In the genomic region with DNA sequence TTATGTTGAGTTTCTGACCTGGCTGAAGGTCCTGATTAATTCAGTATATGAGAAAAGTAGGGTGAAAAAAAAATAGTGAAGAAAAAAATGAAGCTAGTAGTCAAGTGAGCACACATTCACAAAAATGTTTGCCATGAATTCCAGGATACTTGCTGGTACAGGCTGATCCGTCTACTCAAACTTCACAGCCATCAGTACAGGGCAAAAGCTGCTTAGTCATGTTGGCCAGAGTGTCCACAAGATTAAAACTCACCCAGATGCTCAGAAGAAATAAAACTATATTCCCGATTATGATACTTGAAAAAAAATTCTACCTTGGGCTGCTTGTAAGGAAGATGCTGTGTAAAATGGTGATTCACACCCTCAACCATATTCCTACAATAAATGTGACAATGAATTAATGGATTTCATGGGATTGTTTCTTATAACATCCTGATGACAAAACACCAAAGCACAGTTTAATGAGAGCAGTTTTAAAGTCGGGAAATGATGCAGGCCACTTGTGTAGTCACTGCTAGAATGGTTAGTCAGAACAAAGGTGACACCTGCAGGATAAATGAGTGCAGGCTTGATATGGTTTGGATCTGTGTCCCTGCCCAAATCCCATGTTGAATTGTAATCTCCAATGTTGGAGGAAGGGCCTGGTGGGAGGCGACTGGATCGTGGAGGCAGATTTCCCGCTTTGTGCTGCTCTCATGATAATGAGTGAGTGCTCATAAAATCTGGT, we compare ENCODE assay signal across 12 cellular contexts. TPM values are rescaled to one million over a fixed set of nuclear protein-coding genes. Genes with fewer than 3 reads are reported as not detected.
DNase-seq lines count a peak whose midpoint lies in the region; ATAC-seq and TF ChIP-seq lines count a peak whose summit lies in the region.
"Had no signal": no experiment of that assay in that cellular context is flagged by ENCODE, and none has a peak within 500 bp of the region (broad histone marks: within the 10 kb centered on the region; RNA-seq: fewer than 3 reads in every experiment).

No MANE protein-coding gene starts in this region.

- H3K27ac ChIP-seq in DND-41 (ENCODE audit: low read length) (peak overlapping the region; percentile 70), Panc1 (ENCODE audit: low read length) (no peak overlapping the region), fibroblast of lung (ENCODE audit: insufficient read depth, low read length) (no peak overlapping the region), psoas muscle (peak overlapping the region; percentile 73)

- peak; percentile 36; the same call in 1 of the 3 replicates for ATAC-seq in DND-41 (ENCODE audit: insufficient read depth, low read depth)
- ATAC-seq in Panc1, result no peak
- peak; percentile 54 to 78 (median 74) for ATAC-seq in psoas muscle
- no peak for ATAC-seq in HG02840 (IDR thresholded peaks at IDR 0.05; ENCODE audit: low FRiP score, unreplicated experiment)

- H3K4me2 ChIP-seq in DND-41 (ENCODE audit: insufficient read depth, low read length) (no peak overlapping the region), fibroblast of lung (ENCODE audit: extremely low read depth, insufficient read depth, low read length) (no peak overlapping the region)

- in situ Hi-C loops in Panc1 (cut with HindIII; ENCODE audit: low pct_unique_long_range_greater_than_20kb, low sequenced_read_pairs), result no loop called here

- no TSS peak for BruUV-seq in Panc1 (replicated peaks; lab: Mats Ljungman, UMichigan)

- no peaks in the 10 kb centered on the region for H4K20me1 ChIP-seq in DND-41 (ENCODE audit: insufficient read depth, low read length)
- no peaks in the 10 kb centered on the region for H4K20me1 ChIP-seq in fibroblast of lung (ENCODE audit: control insufficient read depth, extremely low read depth, insufficient read depth, low read length)

- H3K9ac ChIP-seq in DND-41 (ENCODE audit: low read depth, low read length) (peak overlapping the region; percentile 19; the same call in 1 of the 2 replicates), fibroblast of lung (ENCODE audit: insufficient read depth, low read length) (no peak overlapping the region)

- H3K36me3 ChIP-seq in DND-41 (ENCODE audit: insufficient read depth, low read length) (peaks cover 20% of the 10 kb centered on the region), Panc1 (ENCODE audit: control insufficient read depth, insufficient read depth, low read length) (no peaks in the 10 kb centered on the region), fibroblast of lung (ENCODE audit: control insufficient read depth, insufficient read depth, low read length) (no peaks in the 10 kb centered on the region), psoas muscle (ENCODE audit: insufficient read depth in 1 of 2, low read depth in 1 of 2) (no peaks in the 10 kb centered on the region)

- H3K27me3 ChIP-seq in DND-41 (ENCODE audit: insufficient read depth, low read length, poor library complexity), result no peaks in the 10 kb centered on the region
- no peaks in the 10 kb centered on the region; the same call in 1 of the 2 replicates for H3K27me3 ChIP-seq in Panc1 (ENCODE audit: control insufficient read depth, insufficient read depth, low read length)
- H3K27me3 ChIP-seq in fibroblast of lung (ENCODE audit: control insufficient read depth, insufficient read depth, low read length), result no peaks in the 10 kb centered on the region
- H3K27me3 ChIP-seq in psoas muscle (ENCODE audit: insufficient read depth in 3 of 3, low read length in 2 of 3), result peaks cover 0 to 3% (median 0%) of the 10 kb centered on the region in 3 donors

- no peak overlapping the region for H2AFZ ChIP-seq in DND-41 (ENCODE audit: low read depth, low read length)
- no peak overlapping the region for H2AFZ ChIP-seq in fibroblast of lung (ENCODE audit: low read length)

- peak; percentile 13 for DNase-seq in DND-41
- no peak for DNase-seq in Panc1 (ENCODE audit: low read depth, low spot score)
- peak; percentile 68 to 83 for DNase-seq in fibroblast of lung (ENCODE audit: low read depth in 2 of 2)
- DNase-seq in psoas muscle, result no peak
- no peak for DNase-seq in putamen (ENCODE audit: low spot score)
- DNase-seq in ureter (ENCODE audit: low spot score), result no peak
- DNase-seq in CD1c-positive myeloid dendritic cell (ENCODE audit: extremely low spot score), result no peak
- DNase-seq: activated T-cell treated with anti-CD3 and anti-CD28 coated beads, Interleukin-2, amount 50 U/mL, for 24 hours; DMS 273 treated with DMSO at 0.1 percent for 48 hours; immature natural killer cell had no signal

- H3K4me3 ChIP-seq in DND-41 (ENCODE audit: low read depth in 1 of 2, low read length in 2 of 2) (no peak overlapping the region), Panc1 (ENCODE audit: low read depth in 2 of 2, low read length in 2 of 2) (no peak overlapping the region), fibroblast of lung (replicated peaks in 1 of 4; ENCODE audit: control extremely low read depth in 1 of 4, insufficient read depth in 1 of 4, low read depth in 3 of 4, low read length in 4 of 4) (no peak overlapping the region), psoas muscle (peak overlapping the region; percentile 23)

- intact Hi-C loops in Panc1 (cut with micrococcal nuclease; ENCODE audit: unreplicated experiment) (no loop called here), psoas muscle (cut with DNase I) (loop anchor here (2.0 to 10.0 kb wide), 3 partner anchors 49 to 225 kb away; a partner anchor contains a TSS)

- H3K79me2 ChIP-seq in DND-41 (ENCODE audit: insufficient read depth, low read length) (peaks cover 18% of the 10 kb centered on the region), fibroblast of lung (ENCODE audit: control insufficient read depth, insufficient read depth, low read length) (no peaks in the 10 kb centered on the region)

- TF ChIP-seq CTCF in DND-41 (IDR thresholded peaks at IDR 0.05; ENCODE audit: borderline replicate concordance, extremely low read depth, low read length, poor library complexity, severe bottlenecking) (peak; percentile 50), Panc1 (IDR thresholded peaks at IDR 0.05) (0 out of 2 replicates have a peak, but pooled peaks have one; percentile 17), fibroblast of lung (conservative IDR thresholded peaks at IDR 0.05 in 1 of 2, IDR thresholded peaks at IDR 0.05 in 1 of 2; ENCODE audit: low read depth in 1 of 2, low read length in 2 of 2) (no peak), psoas muscle (IDR thresholded peaks at IDR 0.05) (peak; percentile 57)

- H3K9me3 ChIP-seq in DND-41 (ENCODE audit: insufficient read depth, low read length, severe bottlenecking), result peaks cover 6% of the 10 kb centered on the region
- H3K9me3 ChIP-seq in Panc1 (ENCODE audit: control insufficient read depth, insufficient read depth, low read depth, low read length), result no peaks in the 10 kb centered on the region
- H3K9me3 ChIP-seq in fibroblast of lung (ENCODE audit: control insufficient read depth, insufficient read depth, low read depth, low read length), result no peaks in the 10 kb centered on the region
- peaks cover 6% of the 10 kb centered on the region for H3K9me3 ChIP-seq in psoas muscle

- CTCF ChIA-PET in Panc1 (lab: Charles Lee), result no interaction called here

- peaks cover 64% of the 10 kb centered on the region for H3K4me1 ChIP-seq in DND-41 (ENCODE audit: insufficient read depth, low read length)
- H3K4me1 ChIP-seq in Panc1 (ENCODE audit: control insufficient read depth, insufficient read depth, low read length), result no peaks in the 10 kb centered on the region
- peaks cover 3% of the 10 kb centered on the region for H3K4me1 ChIP-seq in fibroblast of lung (ENCODE audit: control insufficient read depth, extremely low read depth, insufficient read depth, low read length)
- peaks cover 23% of the 10 kb centered on the region for H3K4me1 ChIP-seq in psoas muscle

- POLR2A ChIA-PET in Panc1 (lab: Charles Lee), result no interaction called here

- WGBS in psoas muscle, 3 donors, result 59 to 78% (median 60%) methylated on average over 6 of the region's 6 CpGs

RNA-seq across cellular contexts. Expression of a gene that starts 49.2 kb away (rescaled TPM):
- total RNA-seq in Panc1 (2021; ENCODE audit: unreplicated experiment), result 0.26 TPM
- polyA plus RNA-seq in Panc1 (2012; ENCODE audit: insufficient read length), result not detected
- under 0.01 TPM in 1 of 2 replicates, not detected in the other for total RNA-seq in fibroblast of lung
- 0.72 and 13.1 TPM in 2 replicates for polyA plus RNA-seq in fibroblast of lung
- polyA plus RNA-seq in fibroblast of lung (2012), result 0.54 and 9.4 TPM in 2 replicates
- polyA minus RNA-seq in fibroblast of lung (ENCODE audit: low replicate concordance), result 6.2 TPM in 1 of 2 replicates, not detected in the other
- 1,000 to 10,000 TPM; 1,558 to 6,044 (median 2,711) TPM for total RNA-seq in psoas muscle
- polyA plus RNA-seq in psoas muscle, result 1,000 to 10,000 TPM in 2 of 3 donors, 100 to 1,000 TPM in 1; 104 to 1,576 (median 1,443) TPM
- 0.62 TPM for total RNA-seq in ureter
- total RNA-seq: neural crest cell had no signal
- polyA plus RNA-seq: immature natural killer cell had no signal

Comparison
In these comparisons a context has a peak if more than half of its experiments do, and no peak if none do; other contexts are left out.
1. ATAC-seq: peak in DND-41 (single experiment) and psoas muscle (4 of 4); none in Panc1 (single experiment) and HG02840 (single experiment).
2. DNase-seq: peak in DND-41 (single experiment) and fibroblast of lung (2 of 2); none in Panc1 (single experiment), psoas muscle (0 of 2), putamen (single experiment), ureter (single experiment) and CD1c-positive myeloid dendritic cell (single experiment).
3. H3K27ac ChIP-seq: peak in DND-41 (single experiment) and psoas muscle (single experiment); none in Panc1 (single experiment) and fibroblast of lung (single experiment).
4. CTCF ChIP-seq: peak in DND-41 (single experiment), Panc1 (single experiment) and psoas muscle (single experiment); none in fibroblast of lung (0 of 2).
5. RNA of a gene that starts 49.2 kb away (total RNA-seq): 1,558 to 6,044 TPM in psoas muscle; 0.62 TPM in ureter (single experiment), 0.26 TPM in Panc1 (single experiment) and under 0.01 TPM in fibroblast of lung; every median in the first group is over 100 times any median in the second.